ENCODE assay signal across 16 cellular contexts in genomic region chr5:96329294-96329693, GRCh38.
DNase-seq lines count a peak whose midpoint lies in the region; ATAC-seq and TF ChIP-seq lines count a peak whose summit lies in the region.
"Had no signal": no experiment of that assay in that cellular context is flagged by ENCODE, and none has a peak within 500 bp of the region (broad histone marks: within the 10 kb centered on the region; RNA-seq: fewer than 3 reads in every experiment).

No MANE protein-coding gene starts in this region.

- H2BK12ac ChIP-seq in neuronal stem cell (ENCODE audit: low read length) = no peak overlapping the region

- TF ChIP-seq CTCF in endothelial cell (IDR thresholded peaks at IDR 0.05; ENCODE audit: unreplicated experiment) (no peak), right atrium auricular region (IDR thresholded peaks at IDR 0.05) (no peak)

- no peak overlapping the region for H3K18ac ChIP-seq in neuronal stem cell (ENCODE audit: low read length)

- no CpG with 5 or more reads among the region's 1 CpG for WGBS in neuronal stem cell (ENCODE audit: extremely low coverage in 2 of 2, insufficient read length in 2 of 2, insufficient replicate concordance in 1 of 2), 2 donors

- no peak overlapping the region for H3K27ac ChIP-seq in neuronal stem cell (replicated peaks; ENCODE audit: low read length)
- no peak overlapping the region for H3K27ac ChIP-seq in right atrium auricular region
- H3K27ac ChIP-seq: C4-2B, Peyer's patch, SK-N-MC had no signal

- H3K4me3 Mint-ChIP-seq in endothelial cell (ENCODE audit: unreplicated experiment) = no peak overlapping the region

- H3K27me3 ChIP-seq in neuronal stem cell (ENCODE audit: control insufficient read depth in 3 of 3, insufficient read depth in 3 of 3, low read depth in 1 of 3, low read length in 3 of 3) (no peaks in the 10 kb centered on the region), right atrium auricular region (no peaks in the 10 kb centered on the region)
- H3K27me3 ChIP-seq: Peyer's patch had no signal

- DNase-seq in DMS 273 (lab: John Stamatoyannopoulos, UW; ENCODE audit: unreplicated experiment) (peak; percentile 58), NCI-H69 (lab: John Stamatoyannopoulos, UW) (peak; percentile 25), endothelial cell (ENCODE audit: low spot score) (no peak), neuronal stem cell (ENCODE audit: low spot score) (no peak), NCI-H2081 treated with DMSO at 0.1 percent for 48 hours (lab: John Stamatoyannopoulos, UW) (no peak), right atrium auricular region (ENCODE audit: low spot score) (no peak)
- no peak for DNase-seq in stimulated activated CD4-positive, alpha-beta T cell treated with anti-CD3 and anti-CD28 coated beads, Interleukin-12 subunit alpha, Interleukin-12 subunit beta, amount 100 ng/mL, for 4 hours
- DNase-seq: DMS153, NCI-H187 treated with DMSO at 0.1 percent for 48 hours, NCI-H510A, Peyer's patch, Right ventricle myocardium superior had no signal

- no peaks in the 10 kb centered on the region for H3K36me3 Mint-ChIP-seq in endothelial cell (ENCODE audit: low read depth, unreplicated experiment)

- H3K4me3 ChIP-seq in neuronal stem cell (ENCODE audit: low read length in 2 of 2) (no peak overlapping the region), right atrium auricular region (no peak overlapping the region)
- H3K4me3 ChIP-seq: HAP-1, Peyer's patch, SK-N-MC had no signal

- H3K4me2 ChIP-seq in neuronal stem cell (ENCODE audit: insufficient read depth, low read length, poor library complexity, severe bottlenecking) = no peak overlapping the region

- peaks cover 39% of the 10 kb centered on the region for H3K4me1 Mint-ChIP-seq in endothelial cell (ENCODE audit: unreplicated experiment)

- H2AK5ac ChIP-seq in neuronal stem cell (ENCODE audit: low read depth, low read length) = no peak overlapping the region

- no peak overlapping the region for H4K91ac ChIP-seq in neuronal stem cell (ENCODE audit: low read depth, low read length, poor library complexity)

- no peak overlapping the region for H3K9ac ChIP-seq in neuronal stem cell (ENCODE audit: low read depth, low read length, poor library complexity)

- no peak overlapping the region for H2BK15ac ChIP-seq in neuronal stem cell (ENCODE audit: low read length)

- H3K4me1 ChIP-seq in neuronal stem cell (ENCODE audit: control insufficient read depth in 2 of 2, insufficient read depth in 1 of 2, low read depth in 1 of 2, low read length in 2 of 2) (no peaks in the 10 kb centered on the region), right atrium auricular region (peaks cover 0 to 17% of the 10 kb centered on the region in 2 donors)
- H3K4me1 ChIP-seq: HAP-1 had no signal

- no peak overlapping the region for H2BK120ac ChIP-seq in neuronal stem cell (ENCODE audit: low read depth, low read length)

- no peak overlapping the region for H3K23ac ChIP-seq in neuronal stem cell (ENCODE audit: low read depth, low read length, poor library complexity)

- no peak overlapping the region for H3K14ac ChIP-seq in neuronal stem cell (ENCODE audit: low read length)

- no peak overlapping the region for H3K4ac ChIP-seq in neuronal stem cell (ENCODE audit: low read length)

- no peak overlapping the region for H2BK5ac ChIP-seq in neuronal stem cell (ENCODE audit: low read length)

- H3K79me1 ChIP-seq in neuronal stem cell (ENCODE audit: low read depth, low read length) = no peaks in the 10 kb centered on the region

- no peaks in the 10 kb centered on the region for H3K9me3 Mint-ChIP-seq in endothelial cell (ENCODE audit: unreplicated experiment)

- peak overlapping the region; percentile 5 for H2AFZ ChIP-seq in neuronal stem cell (ENCODE audit: low read length)

- H4K8ac ChIP-seq in neuronal stem cell (ENCODE audit: low read depth, low read length) = no peak overlapping the region

- no peak for ATAC-seq in GM19023 (IDR thresholded peaks at IDR 0.05; ENCODE audit: unreplicated experiment)

- no peaks in the 10 kb centered on the region for H3K27me3 Mint-ChIP-seq in endothelial cell (ENCODE audit: unreplicated experiment)

- H3K9me3 ChIP-seq in neuronal stem cell (replicated peaks in 1 of 2; ENCODE audit: control insufficient read depth in 2 of 2, insufficient read depth in 1 of 2, low read depth in 1 of 2, low read length in 2 of 2) (no peaks in the 10 kb centered on the region), right atrium auricular region (no peaks in the 10 kb centered on the region)
- H3K9me3 ChIP-seq: HAP-1, Peyer's patch had no signal

- H3K36me3 ChIP-seq in neuronal stem cell (replicated peaks in 1 of 2; ENCODE audit: control insufficient read depth in 2 of 2, insufficient read depth in 2 of 2, low read length in 2 of 2) (no peaks in the 10 kb centered on the region), right atrium auricular region (no peaks in the 10 kb centered on the region)
- H3K36me3 ChIP-seq: HAP-1, Peyer's patch had no signal

- H3K27ac Mint-ChIP-seq in endothelial cell (ENCODE audit: unreplicated experiment) = peak overlapping the region; percentile 48

Comparison
In these comparisons a context has a peak if more than half of its experiments do, and no peak if none do; other contexts are left out.
1. DNase-seq: peak in DMS 273 (single experiment) and NCI-H69 (single experiment); none in endothelial cell (single experiment), neuronal stem cell (single experiment), NCI-H2081 treated with DMSO at 0.1 percent for 48 hours (single experiment), right atrium auricular region (single experiment) and stimulated activated CD4-positive, alpha-beta T cell treated with anti-CD3 and anti-CD28 coated beads, Interleukin-12 subunit alpha, Interleukin-12 subunit beta, amount 100 ng/mL, for 4 hours (single experiment).